18 cellular contexts compared by ENCODE assay signal in the genomic region with DNA sequence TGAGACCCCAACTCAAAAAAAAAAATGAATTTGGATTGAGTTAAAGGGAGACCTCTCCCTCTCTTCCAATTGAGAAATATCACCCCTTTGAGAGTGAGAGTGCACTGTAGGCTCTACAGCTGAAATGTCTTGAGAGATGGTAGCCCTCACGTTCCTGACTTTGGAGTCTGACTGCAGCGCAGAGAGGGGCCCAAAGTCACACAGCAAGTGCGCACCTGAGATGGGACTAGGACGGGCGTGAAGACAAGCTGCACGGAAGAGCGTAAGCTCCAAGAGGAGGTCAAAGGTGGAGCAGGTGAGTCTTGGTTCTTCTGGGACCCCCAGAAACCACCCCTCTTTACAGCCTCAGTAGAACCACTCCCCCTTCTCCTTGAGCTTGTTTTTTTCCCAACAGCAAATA. TPM values are rescaled to one million over a fixed set of nuclear protein-coding genes. Genes with fewer than 3 reads are reported as not detected.
DNase-seq lines count a peak whose midpoint lies in the region; ATAC-seq and TF ChIP-seq lines count a peak whose summit lies in the region.
"Had no signal": no experiment of that assay in that cellular context is flagged by ENCODE, and none has a peak within 500 bp of the region (broad histone marks: within the 10 kb centered on the region; RNA-seq: fewer than 3 reads in every experiment).

No MANE protein-coding gene starts in this region.

- ATAC-seq in activated naive CD8-positive, alpha-beta T cell treated with anti-CD3 and anti-CD28 coated beads, Interleukin-2, amount 10 ng/mL, durations not matched to agents 7 days and 5 days (ENCODE audit: low read depth): no peak
- ATAC-seq in natural killer cell (no peak), GM23338 (no peak)
- ATAC-seq: gastrocnemius medialis had no signal

- no TSS peak for BruUV-seq in PC-9 (replicated peaks; lab: Mats Ljungman, UMichigan)

- H4K20me1 ChIP-seq in BLaER1 treated with 17β-estradiol and CSF1 and Interleukin-3, amounts not matched to agents 10 nM and 100 nM: no peaks in the 10 kb centered on the region
- H4K20me1 ChIP-seq in GM23338 (replicated peaks; ENCODE audit: insufficient read depth) (no peaks in the 10 kb centered on the region), PC-9 (ENCODE audit: insufficient read depth) (no peaks in the 10 kb centered on the region)

- H3K4me3 ChIP-seq in BLaER1 treated with 17β-estradiol and CSF1 and Interleukin-3, amounts not matched to agents 10 nM and 100 nM: no peak overlapping the region
- H3K4me3 ChIP-seq in GM23338: no peak overlapping the region
- no peak overlapping the region for H3K4me3 ChIP-seq in PC-9
- H3K4me3 ChIP-seq: gastrocnemius medialis, smooth muscle cell had no signal

- H3K79me2 ChIP-seq in GM23338 (replicated peaks; ENCODE audit: insufficient read depth): no peaks in the 10 kb centered on the region
- no peaks in the 10 kb centered on the region for H3K79me2 ChIP-seq in PC-9 (ENCODE audit: low read depth)

- POLR2A ChIA-PET in activated naive CD8-positive, alpha-beta T cell treated with anti-CD3 and anti-CD28 coated beads, Interleukin-2, amount 10 ng/mL, durations not matched to agents 7 days and 5 days (lab: Charles Lee): interaction anchor here (0.5 to 6.1 kb wide), 18 partner anchors 10 to 691 kb away, joined by 3 to 109 read pairs (median 7); a partner anchor contains a TSS
- POLR2A ChIA-PET in PC-9 (lab: Charles Lee; ENCODE audit: unreplicated experiment): interaction anchor here (0.5 kb wide), 1 partner anchor 16 kb away, joined by 8 read pairs; no protein-coding TSS in a partner anchor

- H2AFZ ChIP-seq in GM23338: no peak overlapping the region
- H2AFZ ChIP-seq in PC-9: no peak overlapping the region

- peaks cover 2% of the 10 kb centered on the region for H3K36me3 Mint-ChIP-seq in IgD-negative memory B cell
- H3K36me3 Mint-ChIP-seq in activated naive CD8-positive, alpha-beta T cell treated with anti-CD3 and anti-CD28 coated beads, Interleukin-2, amount 10 ng/mL, durations not matched to agents 7 days and 5 days: peaks cover 34% of the 10 kb centered on the region
- no peaks in the 10 kb centered on the region for H3K36me3 Mint-ChIP-seq in natural killer cell
- no peaks in the 10 kb centered on the region for H3K36me3 Mint-ChIP-seq in GM23338 (ENCODE audit: low read depth)

- no peak for TF ChIP-seq CTCF in natural killer cell (IDR thresholded peaks at IDR 0.05)
- TF ChIP-seq CTCF in GM23338 (conservative IDR thresholded peaks at IDR 0.05; ENCODE audit: low read depth in 2 of 2): no peak
- no peak for TF ChIP-seq CTCF in PC-9 (conservative IDR thresholded peaks at IDR 0.05)

- peaks cover 19 to 20% (median 20%) of the 10 kb centered on the region in 3 donors for H3K4me1 Mint-ChIP-seq in IgD-negative memory B cell
- peaks cover 42% of the 10 kb centered on the region for H3K4me1 Mint-ChIP-seq in activated naive CD8-positive, alpha-beta T cell treated with anti-CD3 and anti-CD28 coated beads, Interleukin-2, amount 10 ng/mL, durations not matched to agents 7 days and 5 days
- peaks cover 57 to 59% of the 10 kb centered on the region in 2 donors for H3K4me1 Mint-ChIP-seq in natural killer cell
- peaks cover 27% of the 10 kb centered on the region for H3K4me1 Mint-ChIP-seq in GM23338

- CTCF ChIA-PET in PC-9 (lab: Charles Lee): no interaction called here

- peak overlapping the region in 2 of 11 experiments; percentile 30 to 40; a peak in 1 of 22 replicates for H3K27ac ChIP-seq in BLaER1 treated with 17β-estradiol and CSF1 and Interleukin-3, amounts not matched to agents 10 nM and 100 nM
- H3K27ac ChIP-seq in GM23338 (ENCODE audit: low read depth): no peak overlapping the region
- H3K27ac ChIP-seq in PC-9: no peak overlapping the region
- H3K27ac ChIP-seq: breast epithelium, gastrocnemius medialis had no signal

- peaks cover 12 to 29% (median 22%) of the 10 kb centered on the region in 10 experiments for H3K4me1 ChIP-seq in BLaER1 treated with 17β-estradiol and CSF1 and Interleukin-3, amounts not matched to agents 10 nM and 100 nM
- H3K4me1 ChIP-seq in GM23338 (ENCODE audit: insufficient read depth) (peaks cover 19% of the 10 kb centered on the region), PC-9 (replicated peaks; ENCODE audit: insufficient read depth) (peaks cover 7% of the 10 kb centered on the region; the same call in 1 of the 2 replicates)
- H3K4me1 ChIP-seq: BE2C, breast epithelium, gastrocnemius medialis had no signal

- no peaks in the 10 kb centered on the region for H3K9me3 Mint-ChIP-seq in IgD-negative memory B cell
- no peaks in the 10 kb centered on the region for H3K9me3 Mint-ChIP-seq in activated naive CD8-positive, alpha-beta T cell treated with anti-CD3 and anti-CD28 coated beads, Interleukin-2, amount 10 ng/mL, durations not matched to agents 7 days and 5 days
- no peaks in the 10 kb centered on the region for H3K9me3 Mint-ChIP-seq in natural killer cell
- H3K9me3 Mint-ChIP-seq in GM23338: no peaks in the 10 kb centered on the region
- H3K9me3 Mint-ChIP-seq: activated B cell treated with CpG ODN at 0.5 μM for 24 hours, HFFc6 had no signal

- H3K4me3 Mint-ChIP-seq in IgD-negative memory B cell (peak overlapping the region in 3 of 4 donors; percentile 45 to 73 (median 69)), natural killer cell (peak overlapping the region; percentile 95), GM23338 (no peak overlapping the region)
- H3K4me3 Mint-ChIP-seq in activated naive CD8-positive, alpha-beta T cell treated with anti-CD3 and anti-CD28 coated beads, Interleukin-2, amount 10 ng/mL, durations not matched to agents 7 days and 5 days: peak overlapping the region; percentile 98
- H3K4me3 Mint-ChIP-seq: activated B cell treated with CpG ODN at 0.5 μM for 24 hours, HFFc6 had no signal

- H3K9me2 ChIP-seq in GM23338 (ENCODE audit: insufficient read depth) (no peaks in the 10 kb centered on the region), PC-9 (ENCODE audit: insufficient read depth) (no peaks in the 10 kb centered on the region)

- H3K27me3 Mint-ChIP-seq in IgD-negative memory B cell (no peaks in the 10 kb centered on the region), natural killer cell (ENCODE audit: low read depth in 2 of 2) (no peaks in the 10 kb centered on the region), GM23338 (ENCODE audit: insufficient read depth, low read depth, poor library complexity) (peaks cover 13% of the 10 kb centered on the region)
- no peaks in the 10 kb centered on the region for H3K27me3 Mint-ChIP-seq in activated naive CD8-positive, alpha-beta T cell treated with anti-CD3 and anti-CD28 coated beads, Interleukin-2, amount 10 ng/mL, durations not matched to agents 7 days and 5 days
- H3K27me3 Mint-ChIP-seq: activated B cell treated with CpG ODN at 0.5 μM for 24 hours had no signal

- H3K27me3 ChIP-seq in BLaER1 treated with 17β-estradiol and CSF1 and Interleukin-3, amounts not matched to agents 10 nM and 100 nM: no peaks in the 10 kb centered on the region
- H3K27me3 ChIP-seq in GM23338 (ENCODE audit: insufficient read depth): no peaks in the 10 kb centered on the region
- H3K27me3 ChIP-seq in PC-9 (ENCODE audit: insufficient read depth, low read depth): no peaks in the 10 kb centered on the region
- H3K27me3 ChIP-seq: BE2C, breast epithelium, gastrocnemius medialis had no signal

- H3K36me3 ChIP-seq in BLaER1 treated with 17β-estradiol and CSF1 and Interleukin-3, amounts not matched to agents 10 nM and 100 nM: no peaks in the 10 kb centered on the region
- H3K36me3 ChIP-seq in GM23338 (ENCODE audit: insufficient read depth) (no peaks in the 10 kb centered on the region), PC-9 (ENCODE audit: low read depth) (no peaks in the 10 kb centered on the region)
- H3K36me3 ChIP-seq: BE2C, breast epithelium, gastrocnemius medialis had no signal

- intact Hi-C loops in natural killer cell (cut with micrococcal nuclease) (loop anchor here (2.0 to 10.0 kb wide), 4 partner anchors 33 to 239 kb away; a partner anchor contains a TSS), PC-9 (cut with micrococcal nuclease; ENCODE audit: unreplicated experiment) (no loop called here)

- DNase-seq in activated naive CD8-positive, alpha-beta T cell treated with anti-CD3 and anti-CD28 coated beads, Interleukin-2, amount 10 ng/mL, durations not matched to agents 7 days and 5 days: no peak
- DNase-seq in natural killer cell: no peak
- no peak for DNase-seq in NCI-H2227 (lab: John Stamatoyannopoulos, UW; ENCODE audit: unreplicated experiment)
- DNase-seq in GM23338 (ENCODE audit: low spot score): no peak
- DNase-seq in glomerular visceral epithelial cell (ENCODE audit: extremely low spot score): no peak
- no peak for DNase-seq in PC-9
- DNase-seq: activated B cell treated with CpG ODN at 0.5 μM for 24 hours, BE2C, gastrocnemius medialis, HFFc6, mesenchymal stem cell, NCI-H187 treated with DMSO at 0.1 percent for 48 hours, NCI-H510A treated with DMSO at 0.1 percent for 48 hours had no signal

- H3F3A ChIP-seq in GM23338 (replicated peaks; ENCODE audit: low read depth) (no peaks in the 10 kb centered on the region; the same call in 1 of the 2 replicates), PC-9 (ENCODE audit: insufficient read depth, low read depth) (peaks cover 3% of the 10 kb centered on the region; the same call in 1 of the 2 replicates)

- no peaks in the 10 kb centered on the region for H3K9me3 ChIP-seq in BLaER1 treated with 17β-estradiol and CSF1 and Interleukin-3, amounts not matched to agents 10 nM and 100 nM (replicated peaks in 1 of 11)
- H3K9me3 ChIP-seq in PC-9 (ENCODE audit: insufficient read depth, low read depth): no peaks in the 10 kb centered on the region
- H3K9me3 ChIP-seq: BE2C, breast epithelium, gastrocnemius medialis had no signal

- H3K27ac Mint-ChIP-seq in IgD-negative memory B cell (peak overlapping the region in 1 of 3 donors; percentile 80), natural killer cell (peak overlapping the region; percentile 97 to 98), GM23338 (no peak overlapping the region)
- peak overlapping the region; percentile 98 for H3K27ac Mint-ChIP-seq in activated naive CD8-positive, alpha-beta T cell treated with anti-CD3 and anti-CD28 coated beads, Interleukin-2, amount 10 ng/mL, durations not matched to agents 7 days and 5 days
- H3K27ac Mint-ChIP-seq: HFFc6 had no signal

- peak overlapping the region in 1 of 11 experiments; percentile 27; a peak in 1 of 22 replicates for H3K9ac ChIP-seq in BLaER1 treated with 17β-estradiol and CSF1 and Interleukin-3, amounts not matched to agents 10 nM and 100 nM

- H3K4me2 ChIP-seq in BLaER1 treated with 17β-estradiol and CSF1 and Interleukin-3, amounts not matched to agents 10 nM and 100 nM: peak overlapping the region in 10 of 11 experiments; percentile 17 to 69 (median 59); a peak in 16 of 22 replicates
- H3K4me2 ChIP-seq in GM23338 (no peak overlapping the region), PC-9 (no peak overlapping the region)
- H3K4me2 ChIP-seq: smooth muscle cell had no signal

RNA-seq across cellular contexts. Expression of a gene that starts 0.6 kb away (rescaled TPM):
- polyA plus RNA-seq in IgD-negative memory B cell: 0.68 TPM
- total RNA-seq in activated naive CD8-positive, alpha-beta T cell treated with anti-CD3 and anti-CD28 coated beads, Interleukin-2, amount 10 ng/mL, durations not matched to agents 7 days and 5 days: 100 to 1,000 TPM; 103 TPM
- 100 to 1,000 TPM in 1 of 3 donors, 10 to 100 TPM in 2; 77.0 to 116 (median 90.3) TPM for total RNA-seq in natural killer cell
- 0.62 TPM in 1 of 2 replicates, not detected in the other for total RNA-seq in GM23338 (2014; rRNA removed; shearing (Covaris generic))
- 0.18 TPM in 1 of 2 replicates, not detected in the other for polyA plus RNA-seq in GM23338 (2016; fragmentation: Nextera tagmentation; extraction: Ambion mirVana)
- total RNA-seq in PC-9 (2021): not detected in 2 replicates
- total RNA-seq: gastrocnemius medialis, HFFc6, osteocyte, smooth muscle cell had no signal
- polyA plus RNA-seq: smooth muscle cell had no signal

RNA-seq across cellular contexts. Expression of a gene that starts 39.8 kb away (rescaled TPM):
- polyA plus RNA-seq in IgD-negative memory B cell: 126 TPM
- total RNA-seq in activated naive CD8-positive, alpha-beta T cell treated with anti-CD3 and anti-CD28 coated beads, Interleukin-2, amount 10 ng/mL, durations not matched to agents 7 days and 5 days: 10 to 100 TPM; 73.1 to 76.1 TPM
- 100 to 1,000 TPM; 158 to 265 (median 247) TPM for total RNA-seq in natural killer cell
- 126 and 138 TPM in 2 replicates for total RNA-seq in GM23338 (2014; rRNA removed; shearing (Covaris generic))
- polyA plus RNA-seq in GM23338 (2016; fragmentation: Nextera tagmentation; extraction: Ambion mirVana): 119 and 123 TPM in 2 replicates
- 220 and 303 TPM in 2 replicates for total RNA-seq in PC-9 (2021)

Comparison
In these comparisons a context has a peak if more than half of its experiments do, and no peak if none do; other contexts are left out.
1. H3K4me2 ChIP-seq: peak in BLaER1 treated with 17β-estradiol and CSF1 and Interleukin-3, amounts not matched to agents 10 nM and 100 nM (10 of 11); none in GM23338 (single experiment) and PC-9 (single experiment).
2. RNA of a gene that starts 0.6 kb away (total RNA-seq): 103 TPM in activated naive CD8-positive, alpha-beta T cell treated with anti-CD3 and anti-CD28 coated beads, Interleukin-2, amount 10 ng/mL, durations not matched to agents 7 days and 5 days and 77.0 to 116 TPM in natural killer cell; not detected in PC-9 and 0.62 TPM in GM23338; every median in the first group is over 10 times any median in the second.